ENCODE assay signal across 19 cellular contexts in genomic region chr18:72871091-72871490, GRCh38. TPM values are rescaled to one million over a fixed set of nuclear protein-coding genes. Genes with fewer than 3 reads are reported as not detected.
DNase-seq lines count a peak whose midpoint lies in the region; ATAC-seq and TF ChIP-seq lines count a peak whose summit lies in the region.
"Had no signal": no experiment of that assay in that cellular context is flagged by ENCODE, and none has a peak within 500 bp of the region (broad histone marks: within the 10 kb centered on the region; RNA-seq: fewer than 3 reads in every experiment).

No MANE protein-coding gene starts in this region.

- H3K4me3 ChIP-seq in AG09309 (ENCODE audit: control insufficient read depth, low read depth, low read length) (no peak overlapping the region), fibroblast of pulmonary artery (replicated peaks; ENCODE audit: low read depth, low read length) (no peak overlapping the region)
- H3K4me3 ChIP-seq: body of pancreas, testis had no signal

- H3K4me3 Mint-ChIP-seq in endothelial cell (ENCODE audit: unreplicated experiment), result no peak overlapping the region
- H3K4me3 Mint-ChIP-seq in stimulated activated naive CD8-positive, alpha-beta T cell treated with anti-CD3 and anti-CD28 coated beads, Interleukin-15, amount 100 ng/mL, for 72 hours, result no peak overlapping the region
- H3K4me3 Mint-ChIP-seq: activated CD8-positive, alpha-beta T cell treated with anti-CD3 and anti-CD28 coated beads for 36 hours; activated T-helper 17 cell treated with anti-CD3 and anti-CD28 coated beads, Interleukin-2, amount 50 U/mL, for 72 hours had no signal

- no peak for TF ChIP-seq CTCF in AG09309 (IDR thresholded peaks at IDR 0.05; ENCODE audit: control insufficient read depth, insufficient read depth, low read depth, low read length, missing control alignments)
- no peak for TF ChIP-seq CTCF in RWPE1 (conservative IDR thresholded peaks at IDR 0.05; ENCODE audit: low read depth)
- no peak for TF ChIP-seq CTCF in fibroblast of pulmonary artery (IDR thresholded peaks at IDR 0.05; ENCODE audit: low read length, missing control alignments)
- TF ChIP-seq CTCF in endothelial cell (IDR thresholded peaks at IDR 0.05; ENCODE audit: unreplicated experiment), result no peak

- peaks cover 13% of the 10 kb centered on the region for H3K4me1 Mint-ChIP-seq in endothelial cell (ENCODE audit: unreplicated experiment)
- H3K4me1 Mint-ChIP-seq in stimulated activated naive CD8-positive, alpha-beta T cell treated with anti-CD3 and anti-CD28 coated beads, Interleukin-15, amount 100 ng/mL, for 72 hours, result peaks cover 17% of the 10 kb centered on the region
- H3K4me1 Mint-ChIP-seq: activated T-helper 17 cell treated with anti-CD3 and anti-CD28 coated beads, Interleukin-2, amount 50 U/mL, for 72 hours had no signal

- peak; percentile 74 for DNase-seq in AG09309 (ENCODE audit: low read depth)
- DNase-seq in H4 (ENCODE audit: low spot score), result peak; percentile 72
- DNase-seq in RWPE1 (ENCODE audit: low spot score), result peak; percentile 41
- DNase-seq in fibroblast of pulmonary artery (ENCODE audit: low read depth), result peak; percentile 10
- DNase-seq in endothelial cell (ENCODE audit: low spot score), result no peak
- no peak for DNase-seq in NCI-H2171 (lab: John Stamatoyannopoulos, UW)
- no peak for DNase-seq in C1 segment of cervical spinal cord (lab: John Stamatoyannopoulos, UW)
- no peak for DNase-seq in stimulated activated naive CD8-positive, alpha-beta T cell treated with anti-CD3 and anti-CD28 coated beads, Interleukin-15, amount 100 ng/mL, for 72 hours
- DNase-seq: activated CD8-positive, alpha-beta T cell treated with anti-CD3 and anti-CD28 coated beads for 36 hours; body of pancreas; DMS79 treated with DMSO at 0.1 percent for 48 hours; NCI-H146; NCI-H69; posterior cingulate gyrus; Right ventricle myocardium superior; T1000; testis had no signal

- no peak overlapping the region for H3K27ac ChIP-seq in RWPE1
- H3K27ac ChIP-seq: body of pancreas, testis had no signal

- POLR2A ChIA-PET in RWPE1 (lab: Yijun Ruan, JAX; ENCODE audit: low non-redundant PET), result no interaction called here

- H3K9me3 Mint-ChIP-seq in endothelial cell (ENCODE audit: unreplicated experiment), result no peaks in the 10 kb centered on the region
- peaks cover 0 to 7% of the 10 kb centered on the region in 2 donors for H3K9me3 Mint-ChIP-seq in stimulated activated naive CD8-positive, alpha-beta T cell treated with anti-CD3 and anti-CD28 coated beads, Interleukin-15, amount 100 ng/mL, for 72 hours
- H3K9me3 Mint-ChIP-seq: activated T-helper 17 cell treated with anti-CD3 and anti-CD28 coated beads, Interleukin-2, amount 50 U/mL, for 72 hours had no signal

- ATAC-seq in stimulated activated naive CD8-positive, alpha-beta T cell treated with anti-CD3 and anti-CD28 coated beads, Interleukin-15, amount 100 ng/mL, for 72 hours, result no peak
- ATAC-seq: activated CD8-positive, alpha-beta T cell treated with anti-CD3 and anti-CD28 coated beads for 36 hours; activated T-helper 17 cell treated with anti-CD3 and anti-CD28 coated beads, Interleukin-2, amount 50 U/mL, for 72 hours; body of pancreas had no signal

- CTCF ChIA-PET in RWPE1 (lab: Yijun Ruan, JAX), result no interaction called here

- peaks cover 14% of the 10 kb centered on the region for H3K27me3 Mint-ChIP-seq in endothelial cell (ENCODE audit: unreplicated experiment)
- peaks cover 46% of the 10 kb centered on the region for H3K27me3 Mint-ChIP-seq in stimulated activated naive CD8-positive, alpha-beta T cell treated with anti-CD3 and anti-CD28 coated beads, Interleukin-15, amount 100 ng/mL, for 72 hours

- H3K27ac Mint-ChIP-seq in endothelial cell (ENCODE audit: unreplicated experiment), result no peak overlapping the region
- no peak overlapping the region for H3K27ac Mint-ChIP-seq in stimulated activated naive CD8-positive, alpha-beta T cell treated with anti-CD3 and anti-CD28 coated beads, Interleukin-15, amount 100 ng/mL, for 72 hours
- H3K27ac Mint-ChIP-seq: activated CD8-positive, alpha-beta T cell treated with anti-CD3 and anti-CD28 coated beads for 36 hours; activated T-helper 17 cell treated with anti-CD3 and anti-CD28 coated beads, Interleukin-2, amount 50 U/mL, for 72 hours had no signal

- no peaks in the 10 kb centered on the region for H3K36me3 Mint-ChIP-seq in endothelial cell (ENCODE audit: low read depth, unreplicated experiment)

RNA-seq across cellular contexts. Expression of gene NETO1, which starts 3.3 kb away (rescaled TPM):
- not detected in 2 replicates for total RNA-seq in H4 (2014; rRNA removed; shearing (Covaris generic))
- 12.8 TPM for total RNA-seq in endothelial cell (ENCODE audit: unreplicated experiment)
- total RNA-seq: activated CD8-positive, alpha-beta T cell treated with anti-CD3 and anti-CD28 coated beads for 36 hours; activated T-helper 17 cell treated with anti-CD3 and anti-CD28 coated beads, Interleukin-2, amount 50 U/mL, for 72 hours; body of pancreas; mucosa of gallbladder; Right ventricle myocardium superior had no signal

Comparison
In these comparisons a context has a peak if more than half of its experiments do, and no peak if none do; other contexts are left out.
1. DNase-seq: peak in AG09309 (single experiment), H4 (single experiment), RWPE1 (single experiment) and fibroblast of pulmonary artery (single experiment); none in endothelial cell (single experiment), NCI-H2171 (single experiment), C1 segment of cervical spinal cord (0 of 14) and stimulated activated naive CD8-positive, alpha-beta T cell treated with anti-CD3 and anti-CD28 coated beads, Interleukin-15, amount 100 ng/mL, for 72 hours (0 of 2).
2. RNA of gene NETO1, which starts 3.3 kb away (total RNA-seq): 12.8 TPM in endothelial cell (single experiment); not detected in H4; every median in the first group is over 10 times any median in the second.